In genomic region chr2:20223345-20224190, GRCh38 we compare ENCODE assay signal across 1 cellular context.
TF ChIP-seq lines count a peak whose summit lies in the region.

No MANE protein-coding gene starts in this region.

TF ChIP-seq in GM12878, 131 proteins besides CTCF, POLR2A, EP300 and RAD21 (continued from another document and continues in another):
- TF ChIP-seq ZBTB40 (IDR thresholded peaks at IDR 0.05; ENCODE audit: borderline replicate concordance): no peak
- TF ChIP-seq KLF5 (IDR thresholded peaks at IDR 0.05; ENCODE audit: partially characterized antibody): no peak
- TF ChIP-seq CREB1 (IDR thresholded peaks at IDR 0.05; ENCODE audit: low read depth): 0 out of 2 replicates have a peak, but pooled peaks have one; percentile 5
- TF ChIP-seq ASH2L (IDR thresholded peaks at IDR 0.05; ENCODE audit: borderline replicate concordance, low read depth): no peak
- TF ChIP-seq MEF2B (IDR thresholded peaks at IDR 0.05; ENCODE audit: partially characterized antibody, poor library complexity, severe bottlenecking): peak; percentile 45
- no peak for TF ChIP-seq SIN3A (IDR thresholded peaks at IDR 0.05; ENCODE audit: low read depth, low read length)
- no peak for TF ChIP-seq SP1 (IDR thresholded peaks at IDR 0.05; ENCODE audit: low read depth, low read length)
- no peak for TF ChIP-seq SMC3 (IDR thresholded peaks at IDR 0.05; ENCODE audit: borderline replicate concordance, low read length)
- TF ChIP-seq EED (IDR thresholded peaks at IDR 0.05; ENCODE audit: low read depth): no peak
- TF ChIP-seq ZZZ3 (IDR thresholded peaks at IDR 0.05; ENCODE audit: control insufficient read depth, insufficient read length, low read depth): no peak
- TF ChIP-seq YY1 (IDR thresholded peaks at IDR 0.05; ENCODE audit: low read depth, low read length): no peak; the same call in 1 of the 2 replicates
- TF ChIP-seq CBX5 (IDR thresholded peaks at IDR 0.05; ENCODE audit: low read depth): no peak
- TF ChIP-seq USF1 (IDR thresholded peaks at IDR 0.05; ENCODE audit: borderline replicate concordance, extremely low read length, insufficient read depth, low read depth, low read length): peak; percentile 22
- TF ChIP-seq TARDBP (IDR thresholded peaks at IDR 0.05; ENCODE audit: borderline replicate concordance): no peak
- TF ChIP-seq, protein P1, sequence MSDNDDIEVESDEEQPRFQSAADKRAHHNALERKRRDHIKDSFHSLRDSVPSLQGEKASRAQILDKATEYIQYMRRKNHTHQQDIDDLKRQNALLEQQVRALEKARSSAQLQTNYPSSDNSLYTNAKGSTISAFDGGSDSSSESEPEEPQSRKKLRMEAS (IDR thresholded peaks at IDR 0.05; ENCODE audit: low read depth, low read length): peak; percentile 15; the same call in 1 of the 2 replicates
- TF ChIP-seq CEBPB (IDR thresholded peaks at IDR 0.05; ENCODE audit: borderline replicate concordance in 1 of 2, low read depth in 2 of 2, low read length in 2 of 2): no peak
- TF ChIP-seq, protein P2, sequence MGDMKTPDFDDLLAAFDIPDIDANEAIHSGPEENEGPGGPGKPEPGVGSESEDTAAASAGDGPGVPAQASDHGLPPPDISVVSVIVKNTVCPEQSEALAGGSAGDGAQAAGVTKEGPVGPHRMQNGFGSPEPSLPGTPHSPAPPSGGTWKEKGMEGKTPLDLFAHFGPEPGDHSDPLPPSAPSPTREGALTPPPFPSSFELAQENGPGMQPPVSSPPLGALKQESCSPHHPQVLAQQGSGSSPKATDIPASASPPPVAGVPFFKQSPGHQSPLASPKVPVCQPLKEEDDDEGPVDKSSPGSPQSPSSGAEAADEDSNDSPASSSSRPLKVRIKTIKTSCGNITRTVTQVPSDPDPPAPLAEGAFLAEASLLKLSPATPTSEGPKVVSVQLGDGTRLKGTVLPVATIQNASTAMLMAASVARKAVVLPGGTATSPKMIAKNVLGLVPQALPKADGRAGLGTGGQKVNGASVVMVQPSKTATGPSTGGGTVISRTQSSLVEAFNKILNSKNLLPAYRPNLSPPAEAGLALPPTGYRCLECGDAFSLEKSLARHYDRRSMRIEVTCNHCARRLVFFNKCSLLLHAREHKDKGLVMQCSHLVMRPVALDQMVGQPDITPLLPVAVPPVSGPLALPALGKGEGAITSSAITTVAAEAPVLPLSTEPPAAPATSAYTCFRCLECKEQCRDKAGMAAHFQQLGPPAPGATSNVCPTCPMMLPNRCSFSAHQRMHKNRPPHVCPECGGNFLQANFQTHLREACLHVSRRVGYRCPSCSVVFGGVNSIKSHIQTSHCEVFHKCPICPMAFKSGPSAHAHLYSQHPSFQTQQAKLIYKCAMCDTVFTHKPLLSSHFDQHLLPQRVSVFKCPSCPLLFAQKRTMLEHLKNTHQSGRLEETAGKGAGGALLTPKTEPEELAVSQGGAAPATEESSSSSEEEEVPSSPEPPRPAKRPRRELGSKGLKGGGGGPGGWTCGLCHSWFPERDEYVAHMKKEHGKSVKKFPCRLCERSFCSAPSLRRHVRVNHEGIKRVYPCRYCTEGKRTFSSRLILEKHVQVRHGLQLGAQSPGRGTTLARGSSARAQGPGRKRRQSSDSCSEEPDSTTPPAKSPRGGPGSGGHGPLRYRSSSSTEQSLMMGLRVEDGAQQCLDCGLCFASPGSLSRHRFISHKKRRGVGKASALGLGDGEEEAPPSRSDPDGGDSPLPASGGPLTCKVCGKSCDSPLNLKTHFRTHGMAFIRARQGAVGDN (IDR thresholded peaks at IDR 0.05): peak; percentile 25; the same call in 1 of the 2 replicates
- no peak for TF ChIP-seq CBX3 (IDR thresholded peaks at IDR 0.05; ENCODE audit: borderline replicate concordance, low read depth)
- no peak for TF ChIP-seq ESRRA (IDR thresholded peaks at IDR 0.05; ENCODE audit: low read length)
- no peak for TF ChIP-seq SUZ12 (IDR thresholded peaks at IDR 0.05; ENCODE audit: unreplicated experiment)
- no peak for TF ChIP-seq KAT2A (conservative IDR thresholded peaks at IDR 0.05; ENCODE audit: control insufficient read depth, low read depth, low read length)
- TF ChIP-seq, protein P3, sequence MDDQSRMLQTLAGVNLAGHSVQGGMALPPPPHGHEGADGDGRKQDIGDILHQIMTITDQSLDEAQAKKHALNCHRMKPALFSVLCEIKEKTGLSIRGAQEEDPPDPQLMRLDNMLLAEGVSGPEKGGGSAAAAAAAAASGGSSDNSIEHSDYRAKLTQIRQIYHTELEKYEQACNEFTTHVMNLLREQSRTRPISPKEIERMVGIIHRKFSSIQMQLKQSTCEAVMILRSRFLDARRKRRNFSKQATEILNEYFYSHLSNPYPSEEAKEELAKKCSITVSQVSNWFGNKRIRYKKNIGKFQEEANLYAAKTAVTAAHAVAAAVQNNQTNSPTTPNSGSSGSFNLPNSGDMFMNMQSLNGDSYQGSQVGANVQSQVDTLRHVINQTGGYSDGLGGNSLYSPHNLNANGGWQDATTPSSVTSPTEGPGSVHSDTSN (IDR thresholded peaks at IDR 0.05; ENCODE audit: insufficient replicate concordance, low read depth, low read length): no peak
- TF ChIP-seq BACH1 (IDR thresholded peaks at IDR 0.05; ENCODE audit: borderline replicate concordance): no peak
- no peak for TF ChIP-seq MLLT1 (IDR thresholded peaks at IDR 0.05)
- TF ChIP-seq SUPT20H (IDR thresholded peaks at IDR 0.05; ENCODE audit: borderline replicate concordance, control insufficient read depth, low read depth, low read length): no peak
- peak; percentile 11; the same call in 1 of the 2 replicates for TF ChIP-seq DPF2 (IDR thresholded peaks at IDR 0.05)
- no peak for TF ChIP-seq NFIC (IDR thresholded peaks at IDR 0.05; ENCODE audit: low read depth, low read length)
- TF ChIP-seq IKZF2 (IDR thresholded peaks at IDR 0.05): no peak
- TF ChIP-seq NR2C2 (IDR thresholded peaks at IDR 0.05; ENCODE audit: borderline replicate concordance, control insufficient read depth, insufficient read length, low read depth): no peak
- no peak for TF ChIP-seq ZBTB4 (CRISPR knock-in tag; IDR thresholded peaks at IDR 0.05)
- TF ChIP-seq CREM (IDR thresholded peaks at IDR 0.05; ENCODE audit: low read depth): no peak
- TF ChIP-seq RFX5 (IDR thresholded peaks at IDR 0.05; ENCODE audit: low read depth, low read length): no peak
- TF ChIP-seq MTA3 (IDR thresholded peaks at IDR 0.05; ENCODE audit: borderline replicate concordance, low read length): no peak
- TF ChIP-seq RBBP5 (conservative IDR thresholded peaks at IDR 0.05): no peak
- no peak for TF ChIP-seq PAX5 (IDR thresholded peaks at IDR 0.05; ENCODE audit: borderline replicate concordance, low read depth, low read length)
- TF ChIP-seq TCF7 (IDR thresholded peaks at IDR 0.05; ENCODE audit: borderline replicate concordance): no peak
- peak; percentile 79 for TF ChIP-seq HDAC6 (IDR thresholded peaks at IDR 0.05; ENCODE audit: unreplicated experiment)
- TF ChIP-seq, protein P4, sequence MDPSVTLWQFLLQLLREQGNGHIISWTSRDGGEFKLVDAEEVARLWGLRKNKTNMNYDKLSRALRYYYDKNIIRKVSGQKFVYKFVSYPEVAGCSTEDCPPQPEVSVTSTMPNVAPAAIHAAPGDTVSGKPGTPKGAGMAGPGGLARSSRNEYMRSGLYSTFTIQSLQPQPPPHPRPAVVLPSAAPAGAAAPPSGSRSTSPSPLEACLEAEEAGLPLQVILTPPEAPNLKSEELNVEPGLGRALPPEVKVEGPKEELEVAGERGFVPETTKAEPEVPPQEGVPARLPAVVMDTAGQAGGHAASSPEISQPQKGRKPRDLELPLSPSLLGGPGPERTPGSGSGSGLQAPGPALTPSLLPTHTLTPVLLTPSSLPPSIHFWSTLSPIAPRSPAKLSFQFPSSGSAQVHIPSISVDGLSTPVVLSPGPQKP (IDR thresholded peaks at IDR 0.05; ENCODE audit: low read depth, low read length): no peak
- TF ChIP-seq KDM1A (IDR thresholded peaks at IDR 0.05; ENCODE audit: borderline replicate concordance): no peak
- TF ChIP-seq MTA2 (IDR thresholded peaks at IDR 0.05; ENCODE audit: low read depth): no peak
- no peak for TF ChIP-seq YBX1 (IDR thresholded peaks at IDR 0.05)
- TF ChIP-seq STAT3 (IDR thresholded peaks at IDR 0.05; ENCODE audit: low read depth, low read length): no peak
- TF ChIP-seq, protein P5, sequence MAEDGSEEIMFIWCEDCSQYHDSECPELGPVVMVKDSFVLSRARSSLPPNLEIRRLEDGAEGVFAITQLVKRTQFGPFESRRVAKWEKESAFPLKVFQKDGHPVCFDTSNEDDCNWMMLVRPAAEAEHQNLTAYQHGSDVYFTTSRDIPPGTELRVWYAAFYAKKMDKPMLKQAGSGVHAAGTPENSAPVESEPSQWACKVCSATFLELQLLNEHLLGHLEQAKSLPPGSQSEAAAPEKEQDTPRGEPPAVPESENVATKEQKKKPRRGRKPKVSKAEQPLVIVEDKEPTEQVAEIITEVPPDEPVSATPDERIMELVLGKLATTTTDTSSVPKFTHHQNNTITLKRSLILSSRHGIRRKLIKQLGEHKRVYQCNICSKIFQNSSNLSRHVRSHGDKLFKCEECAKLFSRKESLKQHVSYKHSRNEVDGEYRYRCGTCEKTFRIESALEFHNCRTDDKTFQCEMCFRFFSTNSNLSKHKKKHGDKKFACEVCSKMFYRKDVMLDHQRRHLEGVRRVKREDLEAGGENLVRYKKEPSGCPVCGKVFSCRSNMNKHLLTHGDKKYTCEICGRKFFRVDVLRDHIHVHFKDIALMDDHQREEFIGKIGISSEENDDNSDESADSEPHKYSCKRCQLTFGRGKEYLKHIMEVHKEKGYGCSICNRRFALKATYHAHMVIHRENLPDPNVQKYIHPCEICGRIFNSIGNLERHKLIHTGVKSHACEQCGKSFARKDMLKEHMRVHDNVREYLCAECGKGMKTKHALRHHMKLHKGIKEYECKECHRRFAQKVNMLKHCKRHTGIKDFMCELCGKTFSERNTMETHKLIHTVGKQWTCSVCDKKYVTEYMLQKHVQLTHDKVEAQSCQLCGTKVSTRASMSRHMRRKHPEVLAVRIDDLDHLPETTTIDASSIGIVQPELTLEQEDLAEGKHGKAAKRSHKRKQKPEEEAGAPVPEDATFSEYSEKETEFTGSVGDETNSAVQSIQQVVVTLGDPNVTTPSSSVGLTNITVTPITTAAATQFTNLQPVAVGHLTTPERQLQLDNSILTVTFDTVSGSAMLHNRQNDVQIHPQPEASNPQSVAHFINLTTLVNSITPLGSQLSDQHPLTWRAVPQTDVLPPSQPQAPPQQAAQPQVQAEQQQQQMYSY (CRISPR knock-in tag; IDR thresholded peaks at IDR 0.05): no peak
- no peak for TF ChIP-seq MEF2A (IDR thresholded peaks at IDR 0.05; ENCODE audit: insufficient read depth, low read depth, low read length)
